Comparison of ENCODE assay signal across 8 cellular contexts in genomic region chr7:83648464-83649241, GRCh38. TPM values are rescaled to one million over a fixed set of nuclear protein-coding genes. Genes with fewer than 3 reads are reported as not detected.
DNase-seq lines count a peak whose midpoint lies in the region; ATAC-seq and TF ChIP-seq lines count a peak whose summit lies in the region.

Gene SEMA3E (minus strand): TSS chr7:83649139.

- peak; percentile 18 for DNase-seq in A172 (ENCODE audit: low spot score)
- no peak for DNase-seq in coronary artery (ENCODE audit: low spot score)
- DNase-seq in mesothelial cell of epicardium (ENCODE audit: low spot score in 2 of 2, unreplicated experiment in 2 of 2) = peak; percentile 19 to 40
- DNase-seq in NK-92 (lab: John Stamatoyannopoulos, UW; ENCODE audit: unreplicated experiment) = no peak
- no peak for DNase-seq in adrenal gland

- H3K27me3 Mint-ChIP-seq in mesothelial cell of epicardium (ENCODE audit: low read depth) = no peaks in the 10 kb centered on the region

- no peak within 1 kb of the TSS for H3K27ac Mint-ChIP-seq in mesothelial cell of epicardium

- H3K4me1 ChIP-seq in HUES48 (ENCODE audit: control insufficient read depth, insufficient read depth, low read length) (peaks cover 22% of the 10 kb centered on the region), adrenal gland (replicated peaks in 1 of 2) (no peaks in the 10 kb centered on the region)

- ATAC-seq in GM19023 (IDR thresholded peaks at IDR 0.05; ENCODE audit: unreplicated experiment) = no peak
- no peak for ATAC-seq in HG02870 (IDR thresholded peaks at IDR 0.05; ENCODE audit: unreplicated experiment)

- no peaks in the 10 kb centered on the region for H3K9me3 ChIP-seq in HUES48 (ENCODE audit: control insufficient read depth, insufficient read depth, low read length)
- H3K9me3 ChIP-seq in adrenal gland (replicated peaks in 1 of 3) = no peaks in the 10 kb centered on the region

- H3K4me1 Mint-ChIP-seq in mesothelial cell of epicardium = peaks cover 14% of the 10 kb centered on the region

- TF ChIP-seq POLR2A in adrenal gland (IDR thresholded peaks at IDR 0.05) = no peak

- no peaks in the 10 kb centered on the region for H3K36me3 ChIP-seq in HUES48 (ENCODE audit: control insufficient read depth, insufficient read depth, low read length)
- H3K36me3 ChIP-seq in adrenal gland (replicated peaks in 1 of 2) = no peaks in the 10 kb centered on the region

- intact Hi-C loops in adrenal gland (cut with DNase I) = no loop called here

- H3K4me3 ChIP-seq in HUES48 (ENCODE audit: low read depth, low read length) = peak within 1 kb of the TSS; percentile 62
- peak within 1 kb of the TSS; percentile 44 for H3K4me3 ChIP-seq in coronary artery
- no peak within 1 kb of the TSS for H3K4me3 ChIP-seq in adrenal gland

- H3K27me3 ChIP-seq in HUES48 (ENCODE audit: control insufficient read depth, insufficient read depth, low read length) = no peaks in the 10 kb centered on the region
- peaks cover 3% of the 10 kb centered on the region for H3K27me3 ChIP-seq in adrenal gland

- H3K36me3 Mint-ChIP-seq in mesothelial cell of epicardium = no peaks in the 10 kb centered on the region

- no peak for TF ChIP-seq CTCF in coronary artery (IDR thresholded peaks at IDR 0.05)
- no peak for TF ChIP-seq CTCF in mesothelial cell of epicardium (IDR thresholded peaks at IDR 0.05; ENCODE audit: unreplicated experiment)
- no peak for TF ChIP-seq CTCF in adrenal gland (IDR thresholded peaks at IDR 0.05)

- peak within 1 kb of the TSS; percentile 75 for H3K4me3 Mint-ChIP-seq in mesothelial cell of epicardium

- 0 out of 2 replicates have a peak within 1 kb of the TSS, but pooled peaks have one; percentile 15 for H3K9ac ChIP-seq in HUES48 (ENCODE audit: low read depth, low read length)

- WGBS in adrenal gland, 4 donors = 1 to 4% (median 2%) methylated on average over 21 to 25 of the region's 25 CpGs

- no peak within 1 kb of the TSS for H3K27ac ChIP-seq in HUES48 (ENCODE audit: low read depth, low read length)
- H3K27ac ChIP-seq in coronary artery = no peak within 1 kb of the TSS
- no peak within 1 kb of the TSS for H3K27ac ChIP-seq in adrenal gland

- peaks cover 4% of the 10 kb centered on the region for H3K9me3 Mint-ChIP-seq in mesothelial cell of epicardium

RNA-seq across cellular contexts. Expression of gene SEMA3E, which starts in this region (rescaled TPM):
- total RNA-seq in A172 (2014; rRNA removed; shearing (Covaris generic)) = 0.29 and 3.6 TPM in 2 replicates
- total RNA-seq in mesothelial cell of epicardium = 0.73 to 1.3 TPM (median 0.81 TPM) in 3 replicates
- under 1 TPM in 5 of 8 donors, not detected in 3; 0.11 to 0.58 (median 0.17) TPM for total RNA-seq in adrenal gland
- under 1 TPM in 2 of 3 donors, not detected in 1; 0.09 to 0.13 TPM for polyA plus RNA-seq in adrenal gland

Comparison
In these comparisons a context has a peak if more than half of its experiments do, and no peak if none do; other contexts are left out.
1. DNase-seq: peak in A172 (single experiment) and mesothelial cell of epicardium (2 of 2); none in coronary artery (single experiment), NK-92 (single experiment) and adrenal gland (0 of 7).
2. H3K4me3 ChIP-seq: peak in HUES48 (single experiment) and coronary artery (single experiment); none in adrenal gland (0 of 4).